ENCODE assay signal across 23 cellular contexts in genomic region chr5:95845401-95845800, GRCh38.
"Had no signal": no experiment of that assay in that cellular context is flagged by ENCODE, and none has a peak within 500 bp of the region (broad histone marks: within the 10 kb centered on the region; RNA-seq: fewer than 3 reads in every experiment).

No MANE protein-coding gene starts in this region.

- H3K9me3 ChIP-seq: adrenal gland, ascending aorta, esophagus muscularis mucosa, thyroid gland had no signal

- H3K36me3 Mint-ChIP-seq: activated naive CD8-positive, alpha-beta T cell had no signal

- H3K27me3 Mint-ChIP-seq: activated naive CD8-positive, alpha-beta T cell; activated T-helper 17 cell treated with anti-CD3 and anti-CD28 coated beads, Interleukin-2, amount 50 U/mL, for 72 hours; effector memory CD8-positive, alpha-beta T cell; T-helper 17 cell had no signal

- H3K9me3 Mint-ChIP-seq: activated T-helper 17 cell treated with anti-CD3 and anti-CD28 coated beads, Interleukin-2, amount 50 U/mL, for 72 hours; effector memory CD8-positive, alpha-beta T cell had no signal

- H3K27ac Mint-ChIP-seq: activated naive CD8-positive, alpha-beta T cell; activated T-helper 17 cell treated with anti-CD3 and anti-CD28 coated beads, Interleukin-2, amount 50 U/mL, for 72 hours; effector memory CD8-positive, alpha-beta T cell; T-helper 17 cell had no signal

- H3K27ac ChIP-seq: adrenal gland, brain microvascular endothelial cell, esophagus muscularis mucosa, thyroid gland had no signal

- ATAC-seq: activated T-helper 17 cell treated with anti-CD3 and anti-CD28 coated beads, Interleukin-2, amount 50 U/mL, for 72 hours; effector memory CD8-positive, alpha-beta T cell; left ventricle myocardium superior; stimulated activated naive CD8-positive, alpha-beta T cell treated with anti-CD3 and anti-CD28 coated beads, Interleukin-15, Interleukin-2, amounts not matched to agents 100 U/mL and 50 U/mL, for 24 hours; T-helper 17 cell had no signal

- H3K27me3 ChIP-seq: adrenal gland, ascending aorta, brain microvascular endothelial cell, dorsolateral prefrontal cortex, esophagus muscularis mucosa, thyroid gland had no signal

- H3K4me3 Mint-ChIP-seq: activated naive CD8-positive, alpha-beta T cell; activated T-helper 17 cell treated with anti-CD3 and anti-CD28 coated beads, Interleukin-2, amount 50 U/mL, for 72 hours; effector memory CD8-positive, alpha-beta T cell; T-helper 17 cell had no signal

- DNase-seq: activated CD4-positive, alpha-beta T cell treated with anti-CD3 and anti-CD28 coated beads for 4 hours; activated CD4-positive, alpha-beta T cell treated with anti-CD3 and anti-CD28 coated beads, Interleukin-2, amount 50 U/mL, for 48 hours; activated CD4-positive, CD25-positive, alpha-beta regulatory T cell; adrenal gland; brain microvascular endothelial cell; central memory CD4-positive, alpha-beta T cell; dorsolateral prefrontal cortex; effector memory CD8-positive, alpha-beta T cell; head of caudate nucleus; hypothalamus; left ventricle myocardium superior; retina; stimulated activated CD4-positive, alpha-beta T cell treated with anti-CD3 and anti-CD28 coated beads, Interleukin-4, amount 100 ng/mL, for 24 hours; stimulated activated naive CD8-positive, alpha-beta T cell treated with anti-CD3 and anti-CD28 coated beads, Interleukin-15, Interleukin-2, amounts not matched to agents 100 U/mL and 50 U/mL, for 24 hours; substantia nigra; SW 1271; T-helper 17 cell; thyroid gland had no signal

- H3K4me3 ChIP-seq: adrenal gland, ascending aorta, dorsolateral prefrontal cortex, esophagus muscularis mucosa, thyroid gland had no signal

- FAIRE-seq: frontal cortex had no signal

- H3K36me3 ChIP-seq: adrenal gland, ascending aorta, brain microvascular endothelial cell, esophagus muscularis mucosa, thyroid gland had no signal
